Comparison of ENCODE assay signal across 8 cellular contexts in the genomic region with DNA sequence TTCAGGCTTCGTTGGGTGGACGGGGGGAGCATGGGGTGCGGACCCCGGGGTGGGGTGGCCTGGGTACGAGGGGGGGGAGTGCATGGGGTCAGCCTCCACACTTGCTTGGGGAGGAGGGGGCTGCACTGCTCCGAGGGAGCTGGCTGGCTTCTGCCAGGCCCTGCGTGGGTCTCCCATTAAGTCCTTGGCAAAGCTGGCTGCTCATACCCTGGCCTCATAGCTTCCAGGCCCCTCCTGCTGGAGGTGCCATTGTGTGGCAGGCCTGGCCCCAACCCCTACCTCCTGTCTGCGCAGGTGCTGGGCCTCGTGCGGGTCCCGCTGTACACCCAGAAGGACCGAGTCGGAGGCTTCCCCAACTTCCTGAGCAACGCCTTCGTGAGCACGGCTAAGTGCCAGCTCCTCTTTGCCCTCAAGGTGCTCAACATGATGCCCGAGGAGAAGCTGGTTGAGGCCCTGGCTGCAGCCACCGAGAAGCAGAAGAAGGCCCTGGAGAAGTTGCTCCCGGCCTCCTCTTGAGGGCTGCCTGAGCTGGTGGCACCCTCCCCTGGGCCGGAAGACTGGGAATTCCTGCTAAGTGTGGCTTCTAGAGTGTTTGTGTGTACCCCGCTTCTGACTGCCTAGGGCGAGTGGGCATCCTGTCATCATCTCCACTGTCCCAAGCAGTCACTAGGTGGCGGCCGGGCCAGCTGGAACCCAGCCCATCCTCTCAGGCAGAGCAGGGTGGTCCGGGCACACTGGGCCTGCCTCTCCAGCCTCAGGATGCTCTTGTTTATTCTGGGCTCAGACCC. TPM values are rescaled to one million over a fixed set of nuclear protein-coding genes. Genes with fewer than 3 reads are reported as not detected.
DNase-seq lines count a peak whose midpoint lies in the region; ATAC-seq and TF ChIP-seq lines count a peak whose summit lies in the region.

No MANE protein-coding gene starts in this region.

- H3K27me3 Mint-ChIP-seq in Calu3 (ENCODE audit: unreplicated experiment) (no peaks in the 10 kb centered on the region), osteocyte (ENCODE audit: unreplicated experiment) (no peaks in the 10 kb centered on the region)

- H3K27ac Mint-ChIP-seq in Calu3 (ENCODE audit: unreplicated experiment) = peak overlapping the region; percentile 80
- H3K27ac Mint-ChIP-seq in osteocyte (ENCODE audit: unreplicated experiment) = peak overlapping the region; percentile 50

- intact Hi-C loops in Calu3 (cut with micrococcal nuclease; ENCODE audit: unreplicated experiment) = no loop called here

- DNase-seq in Calu3 (no peak), fibroblast of mammary gland (ENCODE audit: low read depth) (no peak), osteocyte (ENCODE audit: extremely low spot score, unreplicated experiment) (no peak)

- no peaks in the 10 kb centered on the region for H3K36me3 ChIP-seq in SU-DHL-6 (ENCODE audit: low read length)

- H3F3A ChIP-seq in SU-DHL-6 (ENCODE audit: insufficient read depth) = no peaks in the 10 kb centered on the region

- H3K4me1 Mint-ChIP-seq in Calu3 (ENCODE audit: low read depth, unreplicated experiment) = peaks cover 8% of the 10 kb centered on the region
- H3K4me1 Mint-ChIP-seq in osteocyte (ENCODE audit: unreplicated experiment) = peaks cover 15% of the 10 kb centered on the region

- H3K27ac ChIP-seq in SU-DHL-6 (ENCODE audit: low read depth, low read length) = no peak overlapping the region

- peak overlapping the region; percentile 97 for H3K4me3 ChIP-seq in SU-DHL-6 (ENCODE audit: insufficient read depth, low read length, poor library complexity, severe bottlenecking)
- H3K4me3 ChIP-seq in fibroblast of mammary gland (ENCODE audit: control insufficient read depth, low read depth, low read length) = peak overlapping the region; percentile 70

- peak overlapping the region; percentile 99 for H3K9ac ChIP-seq in SU-DHL-6 (ENCODE audit: low read length)

- no peaks in the 10 kb centered on the region for H3K27me3 ChIP-seq in SU-DHL-6 (ENCODE audit: low read length)

- no peak for TF ChIP-seq CTCF in Calu3 (IDR thresholded peaks at IDR 0.05; ENCODE audit: unreplicated experiment)
- TF ChIP-seq CTCF in SU-DHL-6 (IDR thresholded peaks at IDR 0.05; ENCODE audit: insufficient read depth, low read length, poor library complexity, severe bottlenecking) = no peak
- TF ChIP-seq CTCF in fibroblast of mammary gland (conservative IDR thresholded peaks at IDR 0.05; ENCODE audit: control insufficient read depth, insufficient read depth, low read depth, low read length) = no peak
- TF ChIP-seq CTCF in osteocyte (IDR thresholded peaks at IDR 0.05) = no peak

- no peaks in the 10 kb centered on the region for H3K9me3 Mint-ChIP-seq in Calu3 (ENCODE audit: low read depth, unreplicated experiment)
- no peaks in the 10 kb centered on the region for H3K9me3 Mint-ChIP-seq in osteocyte (ENCODE audit: unreplicated experiment)

- no TSS peak for BruUV-seq in Calu3 (replicated peaks; lab: Mats Ljungman, UMichigan)

- H3K79me2 ChIP-seq in SU-DHL-6 (ENCODE audit: insufficient read depth, low read length) = peaks cover 5% of the 10 kb centered on the region; the same call in 1 of the 2 replicates

- no peaks in the 10 kb centered on the region for H3K9me2 ChIP-seq in SU-DHL-6 (replicated peaks; ENCODE audit: insufficient read depth, low read length)

- no peak overlapping the region for H2AFZ ChIP-seq in SU-DHL-6 (ENCODE audit: low read depth, low read length, severe bottlenecking)

- H3K4me3 Mint-ChIP-seq in Calu3 (ENCODE audit: low read depth, unreplicated experiment) = peak overlapping the region; percentile 78
- H3K4me3 Mint-ChIP-seq in osteocyte (ENCODE audit: unreplicated experiment) = peak overlapping the region; percentile 74

- CTCF ChIA-PET in Calu3 (lab: Charles Lee) = no interaction called here

- H4K20me1 ChIP-seq in SU-DHL-6 (ENCODE audit: low read depth, low read length) = no peaks in the 10 kb centered on the region

- ATAC-seq in esophagus mucosa = no peak
- ATAC-seq in HG03025 (IDR thresholded peaks at IDR 0.05; ENCODE audit: low FRiP score, unreplicated experiment) = no peak
- no peak for ATAC-seq in HG03175 (IDR thresholded peaks at IDR 0.05; ENCODE audit: unreplicated experiment)
- ATAC-seq in GM18868 (IDR thresholded peaks at IDR 0.05; ENCODE audit: unreplicated experiment) = no peak

- H3K9me3 ChIP-seq in SU-DHL-6 (ENCODE audit: insufficient read depth, low read length) = no peaks in the 10 kb centered on the region

- H3K4me2 ChIP-seq in SU-DHL-6 (ENCODE audit: low read depth, low read length, poor library complexity, severe bottlenecking) = peak overlapping the region; percentile 61

- H3K36me3 Mint-ChIP-seq in Calu3 (ENCODE audit: insufficient read depth, unreplicated experiment) = peaks cover 91% of the 10 kb centered on the region
- H3K36me3 Mint-ChIP-seq in osteocyte (ENCODE audit: unreplicated experiment) = peaks cover 10% of the 10 kb centered on the region

RNA-seq across cellular contexts. Expression of gene NUDT16L1, which starts 1.5 kb away (rescaled TPM):
- total RNA-seq in Calu3 (2022) (30.6 and 32.6 TPM in 2 replicates), osteocyte (26.2 and 28.9 TPM in 2 replicates), esophagus mucosa (24.2 TPM)

RNA-seq across cellular contexts. Expression of gene ANKS3, which starts 39.2 kb away (rescaled TPM):
- total RNA-seq in Calu3 (2022) (44.7 and 46.9 TPM in 2 replicates), osteocyte (30.0 TPM in 2 replicates), esophagus mucosa (8.1 TPM)

RNA-seq across cellular contexts. Expression of gene DNAAF8, which starts 39.5 kb away (rescaled TPM):
- total RNA-seq in Calu3 (2022) (0.27 and 1.8 TPM in 2 replicates), osteocyte (1.2 and 1.7 TPM in 2 replicates), esophagus mucosa (0.28 TPM)
